Comparison of ENCODE assay signal across 9 cellular contexts in genomic region chr2:199940373-199940772, GRCh38. TPM values are rescaled to one million over a fixed set of nuclear protein-coding genes. Genes with fewer than 3 reads are reported as not detected.
A peak's percentile ranks its signal among the peaks of the same experiment; 100 is the strongest.
DNase-seq lines count a peak whose midpoint lies in the region; ATAC-seq, FAIRE-seq and TF ChIP-seq lines count a peak whose summit lies in the region.
"Had no signal": no experiment of that assay in that cellular context is flagged by ENCODE, and none has a peak within 500 bp of the region (broad histone marks: within the 10 kb centered on the region; RNA-seq: fewer than 3 reads in every experiment).

No MANE protein-coding gene starts in this region.

- ATAC-seq in stimulated activated naive CD8-positive, alpha-beta T cell treated with anti-CD3 and anti-CD28 coated beads, Interleukin-15, amount 100 ng/mL, for 72 hours: peak; percentile 59
- no peak for ATAC-seq in upper lobe of left lung (ENCODE audit: low FRiP score in 2 of 2)
- ATAC-seq in GM18873 (IDR thresholded peaks at IDR 0.05; ENCODE audit: low FRiP score, unreplicated experiment): no peak

- no peak for TF ChIP-seq EP300 in upper lobe of left lung (IDR thresholded peaks at IDR 0.05)

- H3K4me1 Mint-ChIP-seq in stimulated activated naive CD8-positive, alpha-beta T cell treated with anti-CD3 and anti-CD28 coated beads, Interleukin-15, amount 100 ng/mL, for 72 hours: peaks cover 11% of the 10 kb centered on the region

- in situ Hi-C loops in GM23248 (cut with MboI): no loop called here

- H3K9me3 Mint-ChIP-seq in stimulated activated naive CD8-positive, alpha-beta T cell treated with anti-CD3 and anti-CD28 coated beads, Interleukin-15, amount 100 ng/mL, for 72 hours: no peaks in the 10 kb centered on the region
- H3K9me3 Mint-ChIP-seq: IgD-negative memory B cell had no signal

- H3K36me3 ChIP-seq in GM23248 (ENCODE audit: low read depth): peaks cover 43% of the 10 kb centered on the region
- H3K36me3 ChIP-seq in upper lobe of left lung: peaks cover 0 to 61% (median 12%) of the 10 kb centered on the region in 4 donors

- H3K4me1 ChIP-seq in GM23248 (ENCODE audit: insufficient read depth) (no peaks in the 10 kb centered on the region), upper lobe of left lung (no peaks in the 10 kb centered on the region)

- H3K27me3 ChIP-seq in GM23248 (replicated peaks; ENCODE audit: insufficient read depth) (no peaks in the 10 kb centered on the region), upper lobe of left lung (no peaks in the 10 kb centered on the region)

- TF ChIP-seq CTCF in D721Med (IDR thresholded peaks at IDR 0.05; ENCODE audit: insufficient read depth, missing control alignments): peak; percentile 40
- peak in 1 of 6 experiments; percentile 11 for TF ChIP-seq CTCF in upper lobe of left lung (IDR thresholded peaks at IDR 0.05)

- H2AFZ ChIP-seq in GM23248: no peak overlapping the region

- no peak overlapping the region for H3K9ac ChIP-seq in GM23248

- no peaks in the 10 kb centered on the region for H3F3A ChIP-seq in GM23248 (ENCODE audit: insufficient read depth)

- no peaks in the 10 kb centered on the region for H4K20me1 ChIP-seq in GM23248 (ENCODE audit: insufficient read depth)

- no peak overlapping the region for H3K27ac Mint-ChIP-seq in stimulated activated naive CD8-positive, alpha-beta T cell treated with anti-CD3 and anti-CD28 coated beads, Interleukin-15, amount 100 ng/mL, for 72 hours
- H3K27ac Mint-ChIP-seq: IgD-negative memory B cell had no signal

- peak; percentile 68 for FAIRE-seq in D721Med (lab: Jason Lieb, UNC)

- H3K9me3 ChIP-seq in GM23248 (ENCODE audit: low read depth) (no peaks in the 10 kb centered on the region), upper lobe of left lung (no peaks in the 10 kb centered on the region)

- no peak for DNase-seq in D721Med (ENCODE audit: insufficient read length, low spot score)
- DNase-seq in GM23248: peak; percentile 69
- peak; percentile 30 for DNase-seq in NCI-H69 (lab: John Stamatoyannopoulos, UW)
- DNase-seq in dermis blood vessel endothelial cell: peak; percentile 37
- DNase-seq in stimulated activated naive CD8-positive, alpha-beta T cell treated with anti-CD3 and anti-CD28 coated beads, Interleukin-15, amount 100 ng/mL, for 72 hours: no peak
- DNase-seq in mesenteric fat pad (ENCODE audit: low spot score): no peak
- DNase-seq in upper lobe of left lung: no peak

- H3K4me3 Mint-ChIP-seq in stimulated activated naive CD8-positive, alpha-beta T cell treated with anti-CD3 and anti-CD28 coated beads, Interleukin-15, amount 100 ng/mL, for 72 hours: no peak overlapping the region
- H3K4me3 Mint-ChIP-seq: IgD-negative memory B cell had no signal

- H3K9me2 ChIP-seq in GM23248 (ENCODE audit: insufficient read depth): no peaks in the 10 kb centered on the region

- no peak overlapping the region for H3K4me3 ChIP-seq in GM23248
- no peak overlapping the region for H3K4me3 ChIP-seq in upper lobe of left lung

- WGBS in GM23248 (ENCODE audit: low coverage in 1 of 2, low lambda C conversion rate in 2 of 2, missing lambda C conversion rate in 2 of 2), 2 experiments: 81 to 85% methylated on average over 2 of the region's 2 CpGs
- WGBS in upper lobe of left lung, 2 donors: 85 to 95% methylated on average over 2 of the region's 2 CpGs

- H3K27ac ChIP-seq in GM23248 (no peak overlapping the region), upper lobe of left lung (no peak overlapping the region)

- H3K4me2 ChIP-seq in GM23248 (ENCODE audit: unreplicated experiment): no peak overlapping the region

- H3K79me2 ChIP-seq in GM23248 (ENCODE audit: insufficient read depth): peaks cover 34% of the 10 kb centered on the region

- TF ChIP-seq POLR2A in upper lobe of left lung (IDR thresholded peaks at IDR 0.05): no peak

- H3K27me3 Mint-ChIP-seq in stimulated activated naive CD8-positive, alpha-beta T cell treated with anti-CD3 and anti-CD28 coated beads, Interleukin-15, amount 100 ng/mL, for 72 hours: no peaks in the 10 kb centered on the region
- H3K27me3 Mint-ChIP-seq: IgD-negative memory B cell had no signal

RNA-seq across cellular contexts. Expression of gene TYW5, which starts 14.9 kb away (rescaled TPM):
- total RNA-seq in GM23248 (2014; rRNA removed; shearing (Covaris generic)): 5.3 and 6.6 TPM in 2 replicates
- 7.0 TPM in 2 replicates for polyA plus RNA-seq in GM23248 (2016; fragmentation: Nextera tagmentation; extraction: Ambion mirVana)
- total RNA-seq in dermis blood vessel endothelial cell (7.4 and 7.7 TPM in 2 replicates), mesenteric fat pad (4.7 TPM), upper lobe of left lung (10 to 100 TPM in 2 of 6 donors, 1 to 10 TPM in 4; 3.1 to 17.8 (median 7.2) TPM)

RNA-seq across cellular contexts. Expression of gene MAIP1, which starts 15.0 kb away (rescaled TPM):
- 7.2 and 15.5 TPM in 2 replicates for total RNA-seq in GM23248 (2014; rRNA removed; shearing (Covaris generic))
- 18.6 and 18.7 TPM in 2 replicates for polyA plus RNA-seq in GM23248 (2016; fragmentation: Nextera tagmentation; extraction: Ambion mirVana)
- total RNA-seq in dermis blood vessel endothelial cell (25.4 and 30.1 TPM in 2 replicates), mesenteric fat pad (19.3 TPM), upper lobe of left lung (10 to 100 TPM in 4 of 6 donors, 1 to 10 TPM in 2; 2.1 to 25.1 (median 13.4) TPM)

RNA-seq across cellular contexts. Expression of gene C2orf69, which starts 29.3 kb away (rescaled TPM):
- 14.5 and 19.9 TPM in 2 replicates for total RNA-seq in GM23248 (2014; rRNA removed; shearing (Covaris generic))
- 19.3 and 19.9 TPM in 2 replicates for polyA plus RNA-seq in GM23248 (2016; fragmentation: Nextera tagmentation; extraction: Ambion mirVana)
- total RNA-seq in dermis blood vessel endothelial cell (10.2 and 14.4 TPM in 2 replicates), mesenteric fat pad (17.2 TPM), upper lobe of left lung (10 to 100 TPM in 4 of 6 donors, 1 to 10 TPM in 2; 6.0 to 14.9 (median 11.5) TPM)

Comparison
In these comparisons a context has a peak if more than half of its experiments do, and no peak if none do; other contexts are left out.
1. DNase-seq: peak in GM23248 (single experiment), NCI-H69 (single experiment) and dermis blood vessel endothelial cell (single experiment); none in D721Med (single experiment), stimulated activated naive CD8-positive, alpha-beta T cell treated with anti-CD3 and anti-CD28 coated beads, Interleukin-15, amount 100 ng/mL, for 72 hours (0 of 2), mesenteric fat pad (single experiment) and upper lobe of left lung (0 of 2).